13 cellular contexts compared by ENCODE assay signal in genomic region chr3:161977063-161977462, GRCh38.
DNase-seq lines count a peak whose midpoint lies in the region; ATAC-seq and TF ChIP-seq lines count a peak whose summit lies in the region.
"Had no signal": no experiment of that assay in that cellular context is flagged by ENCODE, and none has a peak within 500 bp of the region (broad histone marks: within the 10 kb centered on the region; RNA-seq: fewer than 3 reads in every experiment).

No MANE protein-coding gene starts in this region.

- H3K4me1 ChIP-seq in IMR-90 (ENCODE audit: control insufficient read depth, insufficient read depth, low read length): no peaks in the 10 kb centered on the region
- H3K4me1 ChIP-seq: heart right ventricle, upper lobe of right lung had no signal

- no peak overlapping the region for H2AFZ ChIP-seq in IMR-90 (replicated peaks; ENCODE audit: low read length, poor library complexity)

- H4K20me1 ChIP-seq in IMR-90 (ENCODE audit: insufficient read depth, low read length): no peaks in the 10 kb centered on the region

- H3K27ac ChIP-seq in IMR-90 (ENCODE audit: insufficient read depth, low read length): no peak overlapping the region
- H3K27ac ChIP-seq: dorsolateral prefrontal cortex, heart right ventricle, upper lobe of right lung had no signal

- H2BK5ac ChIP-seq in IMR-90 (ENCODE audit: low read depth, low read length, poor library complexity, severe bottlenecking): no peak overlapping the region

- no peak overlapping the region for H3K56ac ChIP-seq in IMR-90 (ENCODE audit: extremely low read depth, insufficient read depth, low read length)

- no peak overlapping the region for H3K9ac ChIP-seq in IMR-90 (ENCODE audit: low read depth, low read length)

- no peak overlapping the region for H4K5ac ChIP-seq in IMR-90 (ENCODE audit: low read depth, low read length)

- no peak overlapping the region for H2BK20ac ChIP-seq in IMR-90 (ENCODE audit: low read depth, low read length)

- H3K23ac ChIP-seq in IMR-90 (ENCODE audit: low read depth, low read length): no peak overlapping the region

- H4K91ac ChIP-seq in IMR-90 (ENCODE audit: insufficient read depth, low read depth, low read length): no peak overlapping the region

- no peaks in the 10 kb centered on the region for H3K27me3 ChIP-seq in IMR-90 (ENCODE audit: control insufficient read depth, insufficient read depth, low read length)
- H3K27me3 ChIP-seq: dorsolateral prefrontal cortex, heart right ventricle, upper lobe of right lung had no signal

- no peak overlapping the region for H3K4me3 ChIP-seq in AG04449 (ENCODE audit: low read depth, low read length)
- no peak overlapping the region for H3K4me3 ChIP-seq in IMR-90 (ENCODE audit: insufficient read depth, low read depth, low read length)
- H3K4me3 ChIP-seq: dorsolateral prefrontal cortex, heart right ventricle, upper lobe of right lung had no signal

- H3K36me3 ChIP-seq in IMR-90 (ENCODE audit: control insufficient read depth, insufficient read depth, low read length): no peaks in the 10 kb centered on the region
- H3K36me3 ChIP-seq: heart right ventricle, upper lobe of right lung had no signal

- no peak overlapping the region for H3K4me2 ChIP-seq in IMR-90 (ENCODE audit: low read depth, low read length)

- no peak overlapping the region for H4K8ac ChIP-seq in IMR-90 (ENCODE audit: low read depth in 2 of 2, low read length in 2 of 2)

- peak; percentile 34 for DNase-seq in AG04449 (ENCODE audit: low read depth, low spot score)
- peak; percentile 44 for DNase-seq in IMR-90
- DNase-seq in fibroblast of gingiva (ENCODE audit: low read depth): peak; percentile 71
- no peak for DNase-seq in RPMI8226
- no peak for DNase-seq in activated CD4-positive, alpha-beta T cell treated with anti-CD3 and anti-CD28 coated beads for 48 hours
- no peak for DNase-seq in DMS79 treated with DMSO at 0.1 percent for 48 hours (lab: John Stamatoyannopoulos, UW)
- DNase-seq in central memory CD4-positive, alpha-beta T cell: no peak
- DNase-seq: activated CD8-positive, alpha-beta memory T cell treated with anti-CD3 and anti-CD28 coated beads, Interleukin-2, amount 10 ng/mL, durations not matched to agents 7 days and 5 days; dorsolateral prefrontal cortex; heart right ventricle; SHP77; upper lobe of right lung had no signal

- no peak for TF ChIP-seq RAD21 in IMR-90 (IDR thresholded peaks at IDR 0.05; ENCODE audit: low read length)

- CTCF ChIA-PET in AG04449 (lab: Yijun Ruan, JAX) (no interaction called here), IMR-90 (lab: Yijun Ruan, JAX) (no interaction called here)

- ATAC-seq in GM18870 (IDR thresholded peaks at IDR 0.05; ENCODE audit: unreplicated experiment): peak; percentile 85
- ATAC-seq in IMR-90 (ENCODE audit: low read depth): no peak; the same call in 1 of the 2 replicates
- ATAC-seq: activated CD8-positive, alpha-beta memory T cell treated with anti-CD3 and anti-CD28 coated beads, Interleukin-2, amount 10 ng/mL, durations not matched to agents 7 days and 5 days; heart right ventricle had no signal

- H2AK5ac ChIP-seq in IMR-90 (ENCODE audit: low read depth, low read length): no peak overlapping the region

- no peak for TF ChIP-seq POLR2A in IMR-90 (IDR thresholded peaks at IDR 0.05; ENCODE audit: low read depth, low read length)

- dilution Hi-C loops in IMR-90 (cut with HindIII; ENCODE audit: low sequenced_read_pairs, unreplicated experiment): no loop called here

- no peak overlapping the region for H2BK120ac ChIP-seq in IMR-90 (ENCODE audit: low read depth, low read length)

- TF ChIP-seq CTCF in AG04449 (IDR thresholded peaks at IDR 0.05; ENCODE audit: insufficient read depth, low read length, missing control alignments): no peak
- no peak for TF ChIP-seq CTCF in IMR-90 (conservative IDR thresholded peaks at IDR 0.05; ENCODE audit: low read depth, low read length)

- H2BK15ac ChIP-seq in IMR-90 (ENCODE audit: low read depth, low read length): no peak overlapping the region

- no CpG with 5 or more reads among the region's 1 CpG for WGBS in IMR-90 (ENCODE audit: extremely low coverage in 2 of 2, insufficient read length in 1 of 2), 2 experiments

- no peaks in the 10 kb centered on the region for H3K79me1 ChIP-seq in IMR-90 (ENCODE audit: low read depth in 1 of 2, low read length in 2 of 2)

- in situ Hi-C loops in IMR-90 (cut with MboI; ENCODE audit: low sequenced_read_pairs): no loop called here

- POLR2A ChIA-PET in AG04449 (lab: Yijun Ruan, JAX) (no interaction called here), IMR-90 (lab: Charles Lee; ENCODE audit: unreplicated experiment) (no interaction called here)

- peaks cover 2% of the 10 kb centered on the region for H3K9me3 ChIP-seq in IMR-90 (ENCODE audit: control insufficient read depth, insufficient read depth, low read length)
- H3K9me3 ChIP-seq: heart right ventricle, upper lobe of right lung had no signal

- BruUV-seq in IMR-90 (replicated peaks; lab: Mats Ljungman, UMichigan): no TSS peak

- intact Hi-C loops in IMR-90 (cut with micrococcal nuclease): no loop called here

- no peak overlapping the region for H2AK9ac ChIP-seq in IMR-90 (replicated peaks; ENCODE audit: low read depth, low read length, poor library complexity)

- no peak overlapping the region for H3K18ac ChIP-seq in IMR-90 (ENCODE audit: low read depth, low read length)

- no peak overlapping the region for H3K4ac ChIP-seq in IMR-90 (ENCODE audit: low read depth, low read length)

- no peaks in the 10 kb centered on the region for H3K9me1 ChIP-seq in IMR-90 (ENCODE audit: insufficient read depth, low read length)

- H3K14ac ChIP-seq in IMR-90 (replicated peaks; ENCODE audit: low read depth, low read length): no peak overlapping the region

TF ChIP-seq in IMR-90, 13 proteins besides CTCF, POLR2A, EP300 and RAD21:
- no peak for TF ChIP-seq MAFK (IDR thresholded peaks at IDR 0.05; ENCODE audit: low read depth, low read length)

Comparison
In these comparisons a context has a peak if more than half of its experiments do, and no peak if none do; other contexts are left out.
1. DNase-seq: peak in AG04449 (single experiment), IMR-90 (single experiment) and fibroblast of gingiva (single experiment); none in RPMI8226 (single experiment), activated CD4-positive, alpha-beta T cell treated with anti-CD3 and anti-CD28 coated beads for 48 hours (single experiment), DMS79 treated with DMSO at 0.1 percent for 48 hours (single experiment) and central memory CD4-positive, alpha-beta T cell (single experiment).